Comparison of ENCODE assay signal across 15 cellular contexts in genomic region chr11:67639438-67639859, GRCh38. TPM values are rescaled to one million over a fixed set of nuclear protein-coding genes. Genes with fewer than 3 reads are reported as not detected.
DNase-seq lines count a peak whose midpoint lies in the region; ATAC-seq and TF ChIP-seq lines count a peak whose summit lies in the region.
"Had no signal": no experiment of that assay in that cellular context is flagged by ENCODE, and none has a peak within 500 bp of the region (broad histone marks: within the 10 kb centered on the region; RNA-seq: fewer than 3 reads in every experiment).

Gene TBX10, minus strand, starts transcription at chr11:67639763. Its CDS starts 291 bp downstream, at chr11:67639472.

- BruUV-seq in Panc1 (replicated peaks; lab: Mats Ljungman, UMichigan): no TSS peak

- CTCF ChIA-PET in Panc1 (lab: Charles Lee): interaction anchor here (1.1 kb wide), 1 partner anchor 20 kb away, joined by 4 read pairs; no protein-coding TSS in a partner anchor

- intact Hi-C loops in Panc1 (cut with micrococcal nuclease; ENCODE audit: unreplicated experiment) (no loop called here), posterior vena cava (cut with DNase I) (no loop called here), body of pancreas (cut with DNase I) (no loop called here)

- TF ChIP-seq CTCF in Panc1 (IDR thresholded peaks at IDR 0.05) (no peak), body of pancreas (IDR thresholded peaks at IDR 0.05) (no peak)

- H3K4me3 ChIP-seq in Panc1 (ENCODE audit: low read depth in 2 of 2, low read length in 2 of 2): no peak within 1 kb of the TSS
- H3K4me3 ChIP-seq in body of pancreas: no peak within 1 kb of the TSS
- H3K4me3 ChIP-seq: GM12878, SJCRH30 had no signal

- DNase-seq in activated effector memory CD4-positive, alpha-beta T cell treated with anti-CD3 and anti-CD28 coated beads, Interleukin-2, amount 50 U/mL, for 16 hours: peak; percentile 60
- no peak for DNase-seq in activated effector memory CD4-positive, alpha-beta T cell treated with Interleukin-2 at 50 U/mL for 16 hours
- DNase-seq in Panc1 (ENCODE audit: low read depth, low spot score) (no peak), islet precursor cell (peak; percentile 45), posterior vena cava (ENCODE audit: low spot score) (peak; percentile 66), NOMO-1 treated with DMSO at 0.1 percent for 48 hours (lab: John Stamatoyannopoulos, UW; ENCODE audit: unreplicated experiment) (no peak), body of pancreas (no peak)
- DNase-seq: NCI-H187 treated with DMSO at 0.1 percent for 48 hours had no signal

- H3K27ac ChIP-seq in Panc1 (ENCODE audit: low read length): no peak within 1 kb of the TSS
- no peak within 1 kb of the TSS for H3K27ac ChIP-seq in body of pancreas
- H3K27ac ChIP-seq: 22Rv1, SJCRH30 had no signal

- no peaks in the 10 kb centered on the region for H3K36me3 ChIP-seq in Panc1 (ENCODE audit: control insufficient read depth, insufficient read depth, low read length)
- no peaks in the 10 kb centered on the region for H3K36me3 ChIP-seq in body of pancreas (replicated peaks in 1 of 2; ENCODE audit: insufficient read depth in 1 of 2, low read depth in 2 of 2)
- H3K36me3 ChIP-seq: SJCRH30 had no signal

- ATAC-seq in Panc1: peak; percentile 24
- no peak for ATAC-seq in HG03175 (IDR thresholded peaks at IDR 0.05; ENCODE audit: unreplicated experiment)
- no peak for ATAC-seq in body of pancreas

- in situ Hi-C loops in Panc1 (cut with HindIII; ENCODE audit: low pct_unique_long_range_greater_than_20kb, low sequenced_read_pairs): no loop called here

- WGBS in body of pancreas, 2 donors: 70 to 100% methylated on average over 1 to 18 of the region's 18 CpGs

- H3K27me3 ChIP-seq in Panc1 (ENCODE audit: control insufficient read depth, insufficient read depth, low read length) (no peaks in the 10 kb centered on the region), body of pancreas (no peaks in the 10 kb centered on the region)

- H3K9me3 ChIP-seq in Panc1 (ENCODE audit: control insufficient read depth, insufficient read depth, low read depth, low read length): no peaks in the 10 kb centered on the region
- no peaks in the 10 kb centered on the region for H3K9me3 ChIP-seq in body of pancreas
- H3K9me3 ChIP-seq: SJCRH30 had no signal

- POLR2A ChIA-PET in Panc1 (lab: Charles Lee): no interaction called here

- TF ChIP-seq POLR2A in body of pancreas (IDR thresholded peaks at IDR 0.05): no peak

- no peaks in the 10 kb centered on the region for H3K4me1 ChIP-seq in Panc1 (ENCODE audit: control insufficient read depth, insufficient read depth, low read length)
- peaks cover 5% of the 10 kb centered on the region for H3K4me1 ChIP-seq in body of pancreas
- H3K4me1 ChIP-seq: SJCRH30 had no signal

RNA-seq across cellular contexts. Expression of gene TBX10, which starts in this region (rescaled TPM):
- not detected for total RNA-seq in Panc1 (2021; ENCODE audit: unreplicated experiment)
- polyA plus RNA-seq in Panc1 (2012; ENCODE audit: insufficient read length): not detected
- not detected for total RNA-seq in posterior vena cava
- total RNA-seq in body of pancreas: not detected
- total RNA-seq: CD8-positive, alpha-beta memory T cell; SJCRH30 had no signal
- polyA plus RNA-seq: BJ; CD8-positive, alpha-beta memory T cell; IgD-negative memory B cell had no signal

Comparison
In these comparisons a context has a peak if more than half of its experiments do, and no peak if none do; other contexts are left out.
1. DNase-seq: peak in activated effector memory CD4-positive, alpha-beta T cell treated with anti-CD3 and anti-CD28 coated beads, Interleukin-2, amount 50 U/mL, for 16 hours (single experiment) and islet precursor cell (single experiment); none in activated effector memory CD4-positive, alpha-beta T cell treated with Interleukin-2 at 50 U/mL for 16 hours (single experiment), Panc1 (single experiment), NOMO-1 treated with DMSO at 0.1 percent for 48 hours (single experiment) and body of pancreas (0 of 4).
2. Peak in ATAC-seq in Panc1; RNA of the gene not detected or under 1 TPM.
3. Peak in DNase-seq in posterior vena cava; RNA of the gene not detected or under 1 TPM.